ENCODE assay signal across 8 cellular contexts in genomic region chr22:35914665-35915476, GRCh38.
DNase-seq lines count a peak whose midpoint lies in the region; ATAC-seq and TF ChIP-seq lines count a peak whose summit lies in the region.

No MANE protein-coding gene starts in this region.

- no peak overlapping the region for H2BK15ac ChIP-seq in mesendoderm (replicated peaks; ENCODE audit: low read depth)

- H3K36me3 ChIP-seq in Loucy (ENCODE audit: insufficient read depth, low read length) (no peaks in the 10 kb centered on the region), mesendoderm (ENCODE audit: control insufficient read depth, insufficient read depth, low read length) (no peaks in the 10 kb centered on the region)

- H3K27me3 Mint-ChIP-seq in type B pancreatic cell, result no peaks in the 10 kb centered on the region

- H3K9me3 Mint-ChIP-seq in type B pancreatic cell, result no peaks in the 10 kb centered on the region

- peak overlapping the region; percentile 78 for H3K56ac ChIP-seq in mesendoderm (ENCODE audit: low read length)

- H3K4me3 ChIP-seq in Loucy (ENCODE audit: low read length, poor library complexity, severe bottlenecking), result peak overlapping the region; percentile 72
- peak overlapping the region; percentile 3 for H3K4me3 ChIP-seq in mesendoderm (ENCODE audit: low read length)

- peaks cover 25% of the 10 kb centered on the region for H3K79me1 ChIP-seq in mesendoderm (ENCODE audit: low read length)

- no peak for ATAC-seq in GM19397 (IDR thresholded peaks at IDR 0.05; ENCODE audit: unreplicated experiment)

- H2BK5ac ChIP-seq in mesendoderm (ENCODE audit: low read length), result peak overlapping the region; percentile 6

- WGBS in mesendoderm (ENCODE audit: extremely low coverage, insufficient coverage, low lambda C conversion rate), result no CpG with 5 or more reads among the region's 9 CpGs

- no peaks in the 10 kb centered on the region for H3K27me3 ChIP-seq in Loucy (ENCODE audit: insufficient read depth, low read length, poor library complexity, severe bottlenecking)
- no peaks in the 10 kb centered on the region for H3K27me3 ChIP-seq in mesendoderm (ENCODE audit: insufficient read depth, low read length, poor library complexity)

- H2BK120ac ChIP-seq in mesendoderm (ENCODE audit: low read depth, low read length), result peak overlapping the region; percentile 2

- no peak overlapping the region for H3K4ac ChIP-seq in mesendoderm (ENCODE audit: low read depth, low read length)

- H4K5ac ChIP-seq in mesendoderm (ENCODE audit: low read length), result no peak overlapping the region

- H3K23ac ChIP-seq in mesendoderm (ENCODE audit: low read length), result no peak overlapping the region

- peaks cover 70% of the 10 kb centered on the region for H3K4me1 ChIP-seq in Loucy (ENCODE audit: insufficient read depth, low read length, poor library complexity, severe bottlenecking)
- H3K4me1 ChIP-seq in mesendoderm (ENCODE audit: control insufficient read depth, low read depth, low read length), result peaks cover 23% of the 10 kb centered on the region

- H3K4me1 Mint-ChIP-seq in type B pancreatic cell (ENCODE audit: unreplicated experiment), result peaks cover 59% of the 10 kb centered on the region

- no peaks in the 10 kb centered on the region for H3K9me3 ChIP-seq in Loucy (ENCODE audit: insufficient read depth, low read depth, low read length)

- DNase-seq in Caki2 (ENCODE audit: low read depth), result peak; percentile 85
- DNase-seq in SHP77 treated with DMSO at 0.1 percent for 48 hours (lab: John Stamatoyannopoulos, UW), result peak; percentile 84
- peak; percentile 65 for DNase-seq in epidermal melanocyte (ENCODE audit: insufficient read length, low spot score)
- peak; percentile 98 for DNase-seq in mesendoderm
- DNase-seq in type B pancreatic cell (ENCODE audit: extremely low spot score, unreplicated experiment), result no peak
- no peak for DNase-seq in SKM-1 (lab: John Stamatoyannopoulos, UW; ENCODE audit: unreplicated experiment)

- peak overlapping the region; percentile 87 for H3K4me3 Mint-ChIP-seq in type B pancreatic cell

- H3K79me2 ChIP-seq in Loucy (ENCODE audit: insufficient read depth, low read length) (0 out of 2 replicates have a peak, but pooled peaks cover 3% of the 10 kb centered on the region), mesendoderm (ENCODE audit: control insufficient read depth, insufficient read depth, low read length) (peaks cover 23% of the 10 kb centered on the region)

- peak overlapping the region; percentile 67 for H3K9ac ChIP-seq in Loucy (ENCODE audit: low read depth, low read length, poor library complexity, severe bottlenecking)
- peak overlapping the region; percentile 54 for H3K9ac ChIP-seq in mesendoderm (ENCODE audit: low read length)

- H4K8ac ChIP-seq in mesendoderm (ENCODE audit: low read depth, low read length), result no peak overlapping the region

- H2AK5ac ChIP-seq in mesendoderm (ENCODE audit: low read length), result no peak overlapping the region

- no peaks in the 10 kb centered on the region for H4K20me1 ChIP-seq in Loucy (ENCODE audit: insufficient read depth, low read length, poor library complexity, severe bottlenecking)

- H3K4me2 ChIP-seq in Loucy (ENCODE audit: low read depth, low read length, poor library complexity, severe bottlenecking), result peak overlapping the region; percentile 82
- peak overlapping the region; percentile 61 for H3K4me2 ChIP-seq in mesendoderm (ENCODE audit: low read length)

- no peaks in the 10 kb centered on the region for H3K36me3 Mint-ChIP-seq in type B pancreatic cell

- H3K18ac ChIP-seq in mesendoderm (ENCODE audit: low read length), result peak overlapping the region; percentile 82

- peak overlapping the region; percentile 76 for H3K27ac ChIP-seq in mesendoderm (ENCODE audit: low read depth, low read length)

- no peaks in the 10 kb centered on the region for H3F3A ChIP-seq in Loucy (ENCODE audit: low read depth)

- peak overlapping the region; percentile 90 for H3K27ac Mint-ChIP-seq in type B pancreatic cell

- TF ChIP-seq CTCF in Loucy (conservative IDR thresholded peaks at IDR 0.05; ENCODE audit: low read length), result no peak
- no peak for TF ChIP-seq CTCF in type B pancreatic cell (conservative IDR thresholded peaks at IDR 0.05)

- peak overlapping the region; percentile 83 for H2AFZ ChIP-seq in Loucy (ENCODE audit: low read length)

- in situ Hi-C loops in Caki2 (cut with HindIII; ENCODE audit: low pct_unique_long_range_greater_than_20kb, low sequenced_read_pairs), result no loop called here

- H3K9me2 ChIP-seq in Loucy (replicated peaks; ENCODE audit: low read depth, low read length), result no peaks in the 10 kb centered on the region

Comparison
In these comparisons a context has a peak if more than half of its experiments do, and no peak if none do; other contexts are left out.
1. DNase-seq: peak in Caki2 (single experiment), SHP77 treated with DMSO at 0.1 percent for 48 hours (single experiment), epidermal melanocyte (single experiment) and mesendoderm (single experiment); none in type B pancreatic cell (single experiment) and SKM-1 (single experiment).